In genomic region chr9:131282688-131283422, GRCh38 we compare ENCODE assay signal across 11 cellular contexts. TPM values are rescaled to one million over a fixed set of nuclear protein-coding genes. Genes with fewer than 3 reads are reported as not detected.
A peak's percentile ranks its signal among the peaks of the same experiment; 100 is the strongest.
DNase-seq lines count a peak whose midpoint lies in the region; ATAC-seq lines count a peak whose summit lies in the region.
"Had no signal": no experiment of that assay in that cellular context is flagged by ENCODE, and none has a peak within 500 bp of the region (broad histone marks: within the 10 kb centered on the region; RNA-seq: fewer than 3 reads in every experiment).

No MANE protein-coding gene starts in this region.

- ATAC-seq in Right ventricle myocardium inferior (peak; percentile 59), HG02885 (IDR thresholded peaks at IDR 0.05; ENCODE audit: poor library complexity, unreplicated experiment) (no peak)
- ATAC-seq: esophagus mucosa had no signal

- H3K4me3 ChIP-seq in urinary bladder (ENCODE audit: low read depth, low read length), result peak overlapping the region; percentile 23

- DNase-seq in Right ventricle myocardium inferior (ENCODE audit: missing footprints), result peak; percentile 69
- no peak for DNase-seq in cardiac septum (ENCODE audit: low spot score)
- DNase-seq in astrocyte of the hippocampus (ENCODE audit: low read depth, low spot score), result peak; percentile 67
- peak; percentile 94 for DNase-seq in left kidney (ENCODE audit: low read depth, low spot score)
- DNase-seq in middle frontal gyrus (ENCODE audit: extremely low spot score, low spot score), result no peak
- DNase-seq in NCI-H2081 treated with DMSO at 0.1 percent for 48 hours (lab: John Stamatoyannopoulos, UW), result no peak
- DNase-seq: activated CD4-positive, alpha-beta memory T cell treated with anti-CD3 and anti-CD28 coated beads for 36 hours; MV-4-11 had no signal

- WGBS in urinary bladder, result 4% methylated on average over 61 of the region's 61 CpGs

- H3K27ac ChIP-seq in urinary bladder (ENCODE audit: low read depth), result no peak overlapping the region

- H3K36me3 ChIP-seq in urinary bladder (ENCODE audit: insufficient read depth), result no peaks in the 10 kb centered on the region

- intact Hi-C loops in Right ventricle myocardium inferior (cut with DNase I) (no loop called here), cardiac septum (cut with DNase I) (no loop called here)

- H3K4me1 ChIP-seq in urinary bladder (ENCODE audit: insufficient read depth), result no peaks in the 10 kb centered on the region

RNA-seq across cellular contexts. Expression of gene FAM78A, which starts 6.5 kb away (rescaled TPM):
- total RNA-seq in Right ventricle myocardium inferior, result 62.9 TPM
- 27.2 TPM for total RNA-seq in cardiac septum
- total RNA-seq in urinary bladder, result 3.1 TPM
- 1.9 TPM for polyA plus RNA-seq in urinary bladder

RNA-seq across cellular contexts. Expression of gene PLPP7, which starts 6.7 kb away (rescaled TPM):
- total RNA-seq in Right ventricle myocardium inferior, result 107 TPM
- 78.7 TPM for total RNA-seq in cardiac septum
- 4.1 TPM for total RNA-seq in urinary bladder
- polyA plus RNA-seq in urinary bladder, result 11.0 TPM
- total RNA-seq: activated CD4-positive, alpha-beta memory T cell treated with anti-CD3 and anti-CD28 coated beads for 36 hours had no signal

Comparison
In these comparisons a context has a peak if more than half of its experiments do, and no peak if none do; other contexts are left out.
1. DNase-seq: peak in Right ventricle myocardium inferior (single experiment), astrocyte of the hippocampus (single experiment) and left kidney (single experiment); none in cardiac septum (single experiment), middle frontal gyrus (single experiment) and NCI-H2081 treated with DMSO at 0.1 percent for 48 hours (single experiment).
2. RNA of gene PLPP7, which starts 6.7 kb away (total RNA-seq): 107 TPM in Right ventricle myocardium inferior (single experiment) and 78.7 TPM in cardiac septum (single experiment); 4.1 TPM in urinary bladder (single experiment); every median in the first group is over 10 times any median in the second.